26 cellular contexts compared by ENCODE assay signal in the genomic region with DNA sequence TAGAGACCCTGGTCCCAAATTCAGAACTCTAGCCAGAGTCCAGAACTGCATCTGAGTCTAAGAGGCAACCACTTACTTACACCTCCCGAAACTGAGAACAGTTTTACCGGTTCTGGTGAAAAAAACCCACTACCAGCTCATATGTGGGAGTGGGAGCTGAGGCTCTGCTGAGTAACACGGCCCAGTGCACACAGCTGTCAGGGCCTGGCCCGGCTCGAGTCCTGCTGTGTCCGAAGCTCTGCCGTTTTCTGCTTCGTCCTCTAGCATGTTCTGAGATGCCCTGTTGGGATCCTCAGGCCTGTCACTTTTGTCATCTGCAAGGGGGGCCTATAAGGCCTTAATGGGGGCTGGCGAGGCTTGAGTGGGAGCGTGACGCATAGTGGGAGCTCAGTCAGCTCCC.
"Had no signal": no experiment of that assay in that cellular context is flagged by ENCODE, and none has a peak within 500 bp of the region (broad histone marks: within the 10 kb centered on the region; RNA-seq: fewer than 3 reads in every experiment).

No MANE protein-coding gene starts in this region.

- H3K9me3 Mint-ChIP-seq: activated CD4-positive, alpha-beta memory T cell treated with anti-CD3 and anti-CD28 coated beads, Interleukin-2, amount 10 ng/mL, durations not matched to agents 7 days and 5 days; activated CD4-positive, alpha-beta T cell treated with anti-CD3 and anti-CD28 coated beads, Interleukin-2, amount 10 ng/mL, durations not matched to agents 7 days and 5 days; activated naive CD4-positive, alpha-beta T cell treated with anti-CD3 and anti-CD28 coated beads, Interleukin-2, amount 50 U/mL, for 24 hours; activated naive CD8-positive, alpha-beta T cell treated with anti-CD3 and anti-CD28 coated beads, Interleukin-2, amount 50 U/mL, for 24 hours; activated T-cell treated with anti-CD3 and anti-CD28 coated beads, Interleukin-2, amount 50 U/mL, for 4 hours; activated T-helper 2 cell treated with anti-CD3 and anti-CD28 coated beads, Interferon-gamma antibody, Interleukin-2, Interleukin-4, amounts not matched to agents 10 μg/mL and 5 μg/mL and 100 μg/mL, durations not matched to agents 14 hours and 24 hours and 36 hours; WTC11 had no signal

- H3K4me3 Mint-ChIP-seq: activated CD4-positive, alpha-beta memory T cell treated with anti-CD3 and anti-CD28 coated beads, Interleukin-2, amount 10 ng/mL, durations not matched to agents 7 days and 5 days; activated CD4-positive, alpha-beta T cell treated with anti-CD3 and anti-CD28 coated beads, Interleukin-2, amount 10 ng/mL, durations not matched to agents 7 days and 5 days; activated naive CD4-positive, alpha-beta T cell treated with anti-CD3 and anti-CD28 coated beads, Interleukin-2, amount 50 U/mL, for 24 hours; activated naive CD8-positive, alpha-beta T cell treated with anti-CD3 and anti-CD28 coated beads, Interleukin-2, amount 50 U/mL, for 24 hours; activated T-cell treated with anti-CD3 and anti-CD28 coated beads, Interleukin-2, amount 50 U/mL, for 4 hours; WTC11 had no signal

- H3K4me1 ChIP-seq: breast epithelium, parathyroid adenoma had no signal

- ATAC-seq: activated naive CD8-positive, alpha-beta T cell treated with anti-CD3 and anti-CD28 coated beads, Interleukin-2, amount 50 U/mL, for 24 hours; activated T-cell treated with anti-CD3 and anti-CD28 coated beads, Interleukin-2, amount 50 U/mL, for 4 hours; gastrocnemius medialis; left ventricle myocardium superior; stimulated activated naive CD8-positive, alpha-beta T cell treated with anti-CD3 and anti-CD28 coated beads, Interleukin-15, Interleukin-2, amounts not matched to agents 100 U/mL and 50 U/mL, for 24 hours; T-helper 17 cell; WTC11 had no signal

- H3K36me3 Mint-ChIP-seq: activated naive CD4-positive, alpha-beta T cell treated with anti-CD3 and anti-CD28 coated beads, Interleukin-2, amount 50 U/mL, for 24 hours; WTC11 had no signal

- DNase-seq: activated CD4-positive, alpha-beta memory T cell treated with anti-CD3 and anti-CD28 coated beads, Interleukin-2, amount 10 ng/mL, durations not matched to agents 7 days and 5 days; activated CD4-positive, alpha-beta T cell treated with anti-CD3 and anti-CD28 coated beads for 1 hour; activated CD4-positive, alpha-beta T cell treated with anti-CD3 and anti-CD28 coated beads, Interleukin-2, amount 10 ng/mL, durations not matched to agents 7 days and 5 days; activated CD8-positive, alpha-beta memory T cell treated with anti-CD3 and anti-CD28 coated beads, Interleukin-2, amount 50 U/mL, for 48 hours; activated naive CD8-positive, alpha-beta T cell treated with anti-CD3 and anti-CD28 coated beads, Interleukin-2, amount 50 U/mL, for 24 hours; activated T-cell treated with anti-CD3 and anti-CD28 coated beads, Interleukin-2, amount 50 U/mL, for 4 hours; amygdala; central memory CD4-positive, alpha-beta T cell; gastrocnemius medialis; islet precursor cell; left ventricle myocardium superior; nucleus accumbens; stimulated activated CD4-positive, alpha-beta T cell treated with anti-CD3 and anti-CD28 coated beads, Interleukin-15, amount 100 ng/mL, for 24 hours; stimulated activated CD4-positive, alpha-beta T cell treated with anti-CD3 and anti-CD28 coated beads, Interleukin-2, amount 100 ng/mL, for 24 hours; stimulated activated naive CD8-positive, alpha-beta T cell treated with anti-CD3 and anti-CD28 coated beads, Interleukin-15, Interleukin-2, amounts not matched to agents 100 U/mL and 50 U/mL, for 24 hours; T-helper 17 cell; trophoblast cell had no signal

- H3K4me3 ChIP-seq: breast epithelium, gastrocnemius medialis, hepatocyte, right atrium auricular region, thoracic aorta had no signal

- H3K9ac ChIP-seq: parathyroid adenoma had no signal

- H3K27ac ChIP-seq: breast epithelium, epithelial cell of prostate, gastrocnemius medialis, hepatocyte, parathyroid adenoma, right atrium auricular region, thoracic aorta had no signal

- H3K27me3 Mint-ChIP-seq: activated CD4-positive, alpha-beta memory T cell treated with anti-CD3 and anti-CD28 coated beads, Interleukin-2, amount 10 ng/mL, durations not matched to agents 7 days and 5 days; activated CD4-positive, alpha-beta T cell treated with anti-CD3 and anti-CD28 coated beads, Interleukin-2, amount 10 ng/mL, durations not matched to agents 7 days and 5 days; activated naive CD4-positive, alpha-beta T cell treated with anti-CD3 and anti-CD28 coated beads, Interleukin-2, amount 50 U/mL, for 24 hours; activated naive CD8-positive, alpha-beta T cell treated with anti-CD3 and anti-CD28 coated beads, Interleukin-2, amount 50 U/mL, for 24 hours; T-helper 17 cell had no signal

- H3K27me3 ChIP-seq: breast epithelium, gastrocnemius medialis, hepatocyte, right atrium auricular region had no signal

- H3K36me3 ChIP-seq: breast epithelium, thoracic aorta had no signal

- H3K4me2 ChIP-seq: hepatocyte had no signal

- H3K9me3 ChIP-seq: breast epithelium, gastrocnemius medialis, right atrium auricular region, thoracic aorta had no signal

- H3K27ac Mint-ChIP-seq: activated CD4-positive, alpha-beta memory T cell treated with anti-CD3 and anti-CD28 coated beads, Interleukin-2, amount 10 ng/mL, durations not matched to agents 7 days and 5 days; activated CD4-positive, alpha-beta T cell treated with anti-CD3 and anti-CD28 coated beads, Interleukin-2, amount 10 ng/mL, durations not matched to agents 7 days and 5 days; activated T-helper 2 cell treated with anti-CD3 and anti-CD28 coated beads, Interferon-gamma antibody, Interleukin-2, Interleukin-4, amounts not matched to agents 10 μg/mL and 5 μg/mL and 100 μg/mL, durations not matched to agents 14 hours and 24 hours and 36 hours; WTC11 had no signal
